In the genomic region with DNA sequence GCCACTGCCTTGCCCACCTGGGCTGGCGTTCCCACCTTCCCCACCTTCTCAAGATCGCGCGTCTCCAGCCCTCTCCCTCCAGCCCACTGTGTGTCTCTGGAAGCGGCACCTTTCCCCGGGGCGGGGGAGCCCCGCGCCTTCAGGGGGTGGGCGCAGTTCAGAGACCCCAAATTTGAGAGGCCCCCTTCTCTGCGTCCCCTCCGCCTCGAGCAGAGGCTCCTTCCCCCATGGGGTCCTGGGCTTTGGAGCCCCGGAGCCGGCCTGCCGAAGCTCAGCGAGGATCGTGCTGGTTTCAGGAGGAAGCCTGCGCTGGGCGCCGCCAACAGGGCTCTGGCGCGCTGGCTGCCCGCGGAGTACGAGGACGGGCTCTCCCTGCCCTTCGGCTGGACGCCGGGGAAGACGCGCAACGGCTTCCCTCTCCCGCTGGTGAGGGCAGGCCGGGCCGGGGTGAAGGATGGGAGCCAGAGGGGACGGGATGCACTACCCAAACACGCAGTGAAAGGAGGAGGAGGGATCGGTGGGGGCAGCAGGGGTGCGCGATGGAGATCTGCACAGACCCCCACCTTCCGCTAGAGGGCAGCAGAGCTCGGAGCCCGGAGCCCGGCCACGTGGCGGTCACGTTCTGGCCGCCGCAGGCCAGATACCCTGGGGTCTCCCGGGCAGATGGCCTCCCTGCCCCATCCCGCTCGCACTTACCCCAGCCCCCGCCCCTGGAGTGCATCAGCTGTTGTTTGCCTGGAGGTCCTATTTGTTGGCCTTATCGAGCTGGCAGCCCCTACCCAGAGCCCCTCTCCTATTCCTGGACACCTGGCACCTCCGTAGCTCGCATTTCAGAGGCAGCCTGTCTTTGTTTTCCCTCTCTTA, we compare ENCODE assay signal across 8 cellular contexts. TPM values are rescaled to one million over a fixed set of nuclear protein-coding genes. Genes with fewer than 3 reads are reported as not detected.
A peak's percentile ranks its signal among the peaks of the same experiment; 100 is the strongest.
DNase-seq lines count a peak whose midpoint lies in the region; ATAC-seq and TF ChIP-seq lines count a peak whose summit lies in the region.

No MANE protein-coding gene starts in this region.

- H3K9me3 ChIP-seq in neural cell (ENCODE audit: low read length), result no peaks in the 10 kb centered on the region

- H3K4me1 Mint-ChIP-seq in activated T-helper 17 cell treated with anti-CD3 and anti-CD28 coated beads, Interleukin-2, amount 50 U/mL, for 72 hours, result no peaks in the 10 kb centered on the region

- H3K27ac ChIP-seq in neural cell (ENCODE audit: low read length), result no peak overlapping the region

- TF ChIP-seq EP300 in neural cell (conservative IDR thresholded peaks at IDR 0.05; ENCODE audit: poor library complexity, severe bottlenecking), result no peak

- H3K9ac ChIP-seq in neural cell (ENCODE audit: low read length), result peak overlapping the region; percentile 76

- H3K36me3 Mint-ChIP-seq in activated T-helper 17 cell treated with anti-CD3 and anti-CD28 coated beads, Interleukin-2, amount 50 U/mL, for 72 hours (ENCODE audit: low read depth), result no peaks in the 10 kb centered on the region

- TF ChIP-seq CTCF in GM12875 (IDR thresholded peaks at IDR 0.05; ENCODE audit: borderline replicate concordance, insufficient read depth, low read depth, low read length) (peak; percentile 98), neural cell (IDR thresholded peaks at IDR 0.05; ENCODE audit: poor library complexity, severe bottlenecking) (peak; percentile 96)

- no peaks in the 10 kb centered on the region for H3K9me3 Mint-ChIP-seq in activated T-helper 17 cell treated with anti-CD3 and anti-CD28 coated beads, Interleukin-2, amount 50 U/mL, for 72 hours

- H3K27me3 ChIP-seq in neural cell (ENCODE audit: insufficient read depth, low read depth, low read length), result peaks cover 31% of the 10 kb centered on the region

- peak overlapping the region; percentile 83 for H2AFZ ChIP-seq in neural cell (ENCODE audit: low read depth, low read length)

- peaks cover 11% of the 10 kb centered on the region for H3K27me3 Mint-ChIP-seq in activated T-helper 17 cell treated with anti-CD3 and anti-CD28 coated beads, Interleukin-2, amount 50 U/mL, for 72 hours

- peak overlapping the region; percentile 57 for H3K4me3 Mint-ChIP-seq in activated T-helper 17 cell treated with anti-CD3 and anti-CD28 coated beads, Interleukin-2, amount 50 U/mL, for 72 hours

- H3K4me2 ChIP-seq in neural cell (ENCODE audit: low read length), result peak overlapping the region; percentile 59

- H3K4me3 ChIP-seq in GM12875 (ENCODE audit: low read depth, low read length) (peak overlapping the region; percentile 47), neural cell (ENCODE audit: low read length) (peak overlapping the region; percentile 84)

- H3F3A ChIP-seq in neural cell (ENCODE audit: insufficient read depth, low read length, poor library complexity, severe bottlenecking), result no peaks in the 10 kb centered on the region

- DNase-seq in HUDEP-2 (lab: John Stamatoyannopoulos, UW; ENCODE audit: unreplicated experiment in 76 of 76) (peak in 67 of 76 experiments; percentile 9 to 82 (median 63)), OCI-M1 (lab: John Stamatoyannopoulos, UW) (peak; percentile 53), fibroblast of the conjunctiva (ENCODE audit: low read depth) (peak; percentile 18)
- peak; percentile 85 for DNase-seq in stimulated activated naive CD8-positive, alpha-beta T cell treated with anti-CD3 and anti-CD28 coated beads, Interleukin-15, Interleukin-2, amounts not matched to agents 100 U/mL and 50 U/mL, for 24 hours

- H4K20me1 ChIP-seq in neural cell (ENCODE audit: insufficient read depth), result no peaks in the 10 kb centered on the region

- no peaks in the 10 kb centered on the region for H3K9me2 ChIP-seq in neural cell (ENCODE audit: insufficient read depth, low read length)

- H3K36me3 ChIP-seq in neural cell (ENCODE audit: insufficient read depth, low read length), result no peaks in the 10 kb centered on the region

- TF ChIP-seq RAD21 in neural cell (conservative IDR thresholded peaks at IDR 0.05), result peak; percentile 83

- no peaks in the 10 kb centered on the region for H3K79me2 ChIP-seq in neural cell (replicated peaks; ENCODE audit: insufficient read depth, low read length)

- peak; percentile 85 for ATAC-seq in activated T-helper 17 cell treated with anti-CD3 and anti-CD28 coated beads, Interleukin-2, amount 50 U/mL, for 72 hours (replicated peaks)
- peak; percentile 84 for ATAC-seq in stimulated activated naive CD8-positive, alpha-beta T cell treated with anti-CD3 and anti-CD28 coated beads, Interleukin-15, Interleukin-2, amounts not matched to agents 100 U/mL and 50 U/mL, for 24 hours
- ATAC-seq in GM21786 (IDR thresholded peaks at IDR 0.05; ENCODE audit: unreplicated experiment), result no peak

- H3K27ac Mint-ChIP-seq in activated T-helper 17 cell treated with anti-CD3 and anti-CD28 coated beads, Interleukin-2, amount 50 U/mL, for 72 hours, result peak overlapping the region; percentile 80

TF ChIP-seq in neural cell, 6 proteins besides CTCF, POLR2A, EP300 and RAD21:
- TF ChIP-seq MXI1 (conservative IDR thresholded peaks at IDR 0.05; ENCODE audit: poor library complexity, severe bottlenecking), result peak; percentile 89
- no peak for TF ChIP-seq TAF1 (IDR thresholded peaks at IDR 0.05; ENCODE audit: low read depth)
- peak; percentile 83 for TF ChIP-seq SMC3 (conservative IDR thresholded peaks at IDR 0.05; ENCODE audit: poor library complexity)
TF ChIP-seq in neural cell: peak in this region for 2.

RNA-seq across cellular contexts. Expression of gene LPO, which starts 11.1 kb away (rescaled TPM):
- total RNA-seq in activated T-helper 17 cell treated with anti-CD3 and anti-CD28 coated beads, Interleukin-2, amount 50 U/mL, for 72 hours, result under 1 TPM in 1 of 2 donors, not detected in 1; 0.16 TPM
- not detected in 2 replicates for polyA plus RNA-seq in neural cell
- polyA minus RNA-seq in neural cell, result not detected in 2 replicates

RNA-seq across cellular contexts. Expression of gene MKS1, which starts 30.4 kb away (rescaled TPM):
- total RNA-seq in activated T-helper 17 cell treated with anti-CD3 and anti-CD28 coated beads, Interleukin-2, amount 50 U/mL, for 72 hours, result 10 to 100 TPM; 15.0 to 16.3 TPM
- polyA plus RNA-seq in neural cell, result 32.9 and 42.1 TPM in 2 replicates
- 28.7 and 35.1 TPM in 2 replicates for polyA minus RNA-seq in neural cell

RNA-seq across cellular contexts. Expression of gene MPO, which starts 31.2 kb away (rescaled TPM):
- total RNA-seq in activated T-helper 17 cell treated with anti-CD3 and anti-CD28 coated beads, Interleukin-2, amount 50 U/mL, for 72 hours, result 1 to 10 TPM; 1.2 to 2.0 TPM
- not detected in 2 replicates for polyA plus RNA-seq in neural cell
- not detected in 2 replicates for polyA minus RNA-seq in neural cell

RNA-seq across cellular contexts. Expression of gene EPX, which starts 57.0 kb away (rescaled TPM):
- total RNA-seq in activated T-helper 17 cell treated with anti-CD3 and anti-CD28 coated beads, Interleukin-2, amount 50 U/mL, for 72 hours, result not detected
- polyA plus RNA-seq in neural cell, result not detected in 2 replicates
- not detected in 2 replicates for polyA minus RNA-seq in neural cell

Comparison
In these comparisons a context has a peak if more than half of its experiments do, and no peak if none do; other contexts are left out.
1. DNase-seq: peak in every context shown above with its lines; median percentile 85 in stimulated activated naive CD8-positive, alpha-beta T cell treated with anti-CD3 and anti-CD28 coated beads, Interleukin-15, Interleukin-2, amounts not matched to agents 100 U/mL and 50 U/mL, for 24 hours; 63 in HUDEP-2; 53 in OCI-M1; 18 in fibroblast of the conjunctiva.